In the genomic region with DNA sequence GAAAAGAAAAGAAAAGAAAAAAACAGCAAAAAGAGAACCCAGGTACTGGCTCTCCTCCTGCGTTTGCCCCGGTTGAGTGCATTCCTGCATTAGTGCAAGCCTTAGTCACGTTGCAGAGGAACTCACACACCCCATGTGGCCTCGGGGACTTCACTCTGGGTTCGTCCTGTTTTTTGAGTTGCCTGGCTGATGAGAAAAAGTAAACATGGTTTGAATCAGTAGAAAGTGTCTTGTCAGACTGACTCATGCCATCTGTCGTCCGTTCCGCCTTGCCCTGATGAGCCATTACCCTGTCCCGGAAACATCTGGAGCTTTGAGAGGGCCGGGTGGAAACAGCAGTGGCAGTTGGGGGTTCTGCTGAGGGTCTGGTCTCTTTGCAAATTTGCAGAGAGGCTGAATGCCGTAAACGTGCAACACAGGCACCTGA, we compare ENCODE assay signal across 1 cellular context.
A peak's percentile ranks its signal among the peaks of the same experiment; 100 is the strongest.
TF ChIP-seq lines count a peak whose summit lies in the region.

No MANE protein-coding gene starts in this region.

TF ChIP-seq in HepG2, 621 proteins besides CTCF, POLR2A, EP300 and RAD21 (continued from another document and continues in another):
- TF ChIP-seq, protein P1, sequence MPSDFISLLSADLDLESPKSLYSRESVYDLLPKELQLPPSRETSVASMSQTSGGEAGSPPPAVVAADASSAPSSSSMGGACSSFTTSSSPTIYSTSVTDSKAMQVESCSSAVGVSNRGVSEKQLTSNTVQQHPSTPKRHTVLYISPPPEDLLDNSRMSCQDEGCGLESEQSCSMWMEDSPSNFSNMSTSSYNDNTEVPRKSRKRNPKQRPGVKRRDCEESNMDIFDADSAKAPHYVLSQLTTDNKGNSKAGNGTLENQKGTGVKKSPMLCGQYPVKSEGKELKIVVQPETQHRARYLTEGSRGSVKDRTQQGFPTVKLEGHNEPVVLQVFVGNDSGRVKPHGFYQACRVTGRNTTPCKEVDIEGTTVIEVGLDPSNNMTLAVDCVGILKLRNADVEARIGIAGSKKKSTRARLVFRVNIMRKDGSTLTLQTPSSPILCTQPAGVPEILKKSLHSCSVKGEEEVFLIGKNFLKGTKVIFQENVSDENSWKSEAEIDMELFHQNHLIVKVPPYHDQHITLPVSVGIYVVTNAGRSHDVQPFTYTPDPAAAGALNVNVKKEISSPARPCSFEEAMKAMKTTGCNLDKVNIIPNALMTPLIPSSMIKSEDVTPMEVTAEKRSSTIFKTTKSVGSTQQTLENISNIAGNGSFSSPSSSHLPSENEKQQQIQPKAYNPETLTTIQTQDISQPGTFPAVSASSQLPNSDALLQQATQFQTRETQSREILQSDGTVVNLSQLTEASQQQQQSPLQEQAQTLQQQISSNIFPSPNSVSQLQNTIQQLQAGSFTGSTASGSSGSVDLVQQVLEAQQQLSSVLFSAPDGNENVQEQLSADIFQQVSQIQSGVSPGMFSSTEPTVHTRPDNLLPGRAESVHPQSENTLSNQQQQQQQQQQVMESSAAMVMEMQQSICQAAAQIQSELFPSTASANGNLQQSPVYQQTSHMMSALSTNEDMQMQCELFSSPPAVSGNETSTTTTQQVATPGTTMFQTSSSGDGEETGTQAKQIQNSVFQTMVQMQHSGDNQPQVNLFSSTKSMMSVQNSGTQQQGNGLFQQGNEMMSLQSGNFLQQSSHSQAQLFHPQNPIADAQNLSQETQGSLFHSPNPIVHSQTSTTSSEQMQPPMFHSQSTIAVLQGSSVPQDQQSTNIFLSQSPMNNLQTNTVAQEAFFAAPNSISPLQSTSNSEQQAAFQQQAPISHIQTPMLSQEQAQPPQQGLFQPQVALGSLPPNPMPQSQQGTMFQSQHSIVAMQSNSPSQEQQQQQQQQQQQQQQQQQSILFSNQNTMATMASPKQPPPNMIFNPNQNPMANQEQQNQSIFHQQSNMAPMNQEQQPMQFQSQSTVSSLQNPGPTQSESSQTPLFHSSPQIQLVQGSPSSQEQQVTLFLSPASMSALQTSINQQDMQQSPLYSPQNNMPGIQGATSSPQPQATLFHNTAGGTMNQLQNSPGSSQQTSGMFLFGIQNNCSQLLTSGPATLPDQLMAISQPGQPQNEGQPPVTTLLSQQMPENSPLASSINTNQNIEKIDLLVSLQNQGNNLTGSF (CRISPR knock-in tag; IDR thresholded peaks at IDR 0.05): no peak
- TF ChIP-seq HNF4A (CRISPR knock-in tag; IDR thresholded peaks at IDR 0.05) (no peak), ZFP36L1 (CRISPR knock-in tag; IDR thresholded peaks at IDR 0.05) (no peak), KLF6 (CRISPR knock-in tag; IDR thresholded peaks at IDR 0.05) (no peak), ZNF3 (CRISPR knock-in tag; IDR thresholded peaks at IDR 0.05) (no peak), ZNF382 (CRISPR knock-in tag; IDR thresholded peaks at IDR 0.05; ENCODE audit: borderline replicate concordance) (no peak), ZNF776 (CRISPR knock-in tag; IDR thresholded peaks at IDR 0.05) (no peak), KLF12 (CRISPR knock-in tag; IDR thresholded peaks at IDR 0.05; ENCODE audit: borderline replicate concordance) (no peak), KDM2A (CRISPR knock-in tag; IDR thresholded peaks at IDR 0.05; ENCODE audit: borderline replicate concordance, low read depth) (peak; percentile 34; the same call in 1 of the 2 replicates), RORA (CRISPR knock-in tag; IDR thresholded peaks at IDR 0.05) (no peak), ZNF124 (CRISPR knock-in tag; IDR thresholded peaks at IDR 0.05) (no peak), CHCHD3 (CRISPR knock-in tag; IDR thresholded peaks at IDR 0.05) (no peak), RNF2 (conservative IDR thresholded peaks at IDR 0.05; ENCODE audit: low read depth) (no peak), SMAD9 (CRISPR knock-in tag; IDR thresholded peaks at IDR 0.05) (no peak), ZNF749 (CRISPR knock-in tag; IDR thresholded peaks at IDR 0.05; ENCODE audit: borderline replicate concordance) (no peak), TCF12 (IDR thresholded peaks at IDR 0.05) (no peak), TCF12 (CRISPR knock-in tag; IDR thresholded peaks at IDR 0.05) (no peak), ZNF569 (CRISPR knock-in tag; IDR thresholded peaks at IDR 0.05; ENCODE audit: borderline replicate concordance) (no peak), SOX5 (CRISPR knock-in tag; IDR thresholded peaks at IDR 0.05; ENCODE audit: borderline replicate concordance) (peak; percentile 54; the same call in 1 of the 2 replicates), NR2F6 (IDR thresholded peaks at IDR 0.05) (no peak), NR2F6 (CRISPR knock-in tag; IDR thresholded peaks at IDR 0.05) (no peak), MED8 (CRISPR knock-in tag; IDR thresholded peaks at IDR 0.05; ENCODE audit: insufficient replicate concordance) (no peak), POLR2AphosphoS5 (IDR thresholded peaks at IDR 0.05; ENCODE audit: low read depth, low read length) (no peak), ZNF101 (CRISPR knock-in tag; IDR thresholded peaks at IDR 0.05; ENCODE audit: borderline replicate concordance, low read depth) (no peak), TARDBP (CRISPR knock-in tag; IDR thresholded peaks at IDR 0.05) (no peak), TSC22D2 (CRISPR knock-in tag; IDR thresholded peaks at IDR 0.05; ENCODE audit: borderline replicate concordance) (no peak), GZF1 (CRISPR knock-in tag; IDR thresholded peaks at IDR 0.05) (no peak), ZNF121 (CRISPR knock-in tag; IDR thresholded peaks at IDR 0.05) (no peak), MAF1 (CRISPR knock-in tag; IDR thresholded peaks at IDR 0.05; ENCODE audit: borderline replicate concordance) (no peak), ZNF883 (CRISPR knock-in tag; IDR thresholded peaks at IDR 0.05; ENCODE audit: not compliant biosample characterization) (no peak)
- TF ChIP-seq, protein P2, sequence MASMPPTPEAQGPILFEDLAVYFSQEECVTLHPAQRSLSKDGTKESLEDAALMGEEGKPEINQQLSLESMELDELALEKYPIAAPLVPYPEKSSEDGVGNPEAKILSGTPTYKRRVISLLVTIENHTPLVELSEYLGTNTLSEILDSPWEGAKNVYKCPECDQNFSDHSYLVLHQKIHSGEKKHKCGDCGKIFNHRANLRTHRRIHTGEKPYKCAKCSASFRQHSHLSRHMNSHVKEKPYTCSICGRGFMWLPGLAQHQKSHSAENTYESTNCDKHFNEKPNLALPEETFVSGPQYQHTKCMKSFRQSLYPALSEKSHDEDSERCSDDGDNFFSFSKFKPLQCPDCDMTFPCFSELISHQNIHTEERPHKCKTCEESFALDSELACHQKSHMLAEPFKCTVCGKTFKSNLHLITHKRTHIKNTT (CRISPR knock-in tag; IDR thresholded peaks at IDR 0.05): no peak
- TF ChIP-seq, protein P3, sequence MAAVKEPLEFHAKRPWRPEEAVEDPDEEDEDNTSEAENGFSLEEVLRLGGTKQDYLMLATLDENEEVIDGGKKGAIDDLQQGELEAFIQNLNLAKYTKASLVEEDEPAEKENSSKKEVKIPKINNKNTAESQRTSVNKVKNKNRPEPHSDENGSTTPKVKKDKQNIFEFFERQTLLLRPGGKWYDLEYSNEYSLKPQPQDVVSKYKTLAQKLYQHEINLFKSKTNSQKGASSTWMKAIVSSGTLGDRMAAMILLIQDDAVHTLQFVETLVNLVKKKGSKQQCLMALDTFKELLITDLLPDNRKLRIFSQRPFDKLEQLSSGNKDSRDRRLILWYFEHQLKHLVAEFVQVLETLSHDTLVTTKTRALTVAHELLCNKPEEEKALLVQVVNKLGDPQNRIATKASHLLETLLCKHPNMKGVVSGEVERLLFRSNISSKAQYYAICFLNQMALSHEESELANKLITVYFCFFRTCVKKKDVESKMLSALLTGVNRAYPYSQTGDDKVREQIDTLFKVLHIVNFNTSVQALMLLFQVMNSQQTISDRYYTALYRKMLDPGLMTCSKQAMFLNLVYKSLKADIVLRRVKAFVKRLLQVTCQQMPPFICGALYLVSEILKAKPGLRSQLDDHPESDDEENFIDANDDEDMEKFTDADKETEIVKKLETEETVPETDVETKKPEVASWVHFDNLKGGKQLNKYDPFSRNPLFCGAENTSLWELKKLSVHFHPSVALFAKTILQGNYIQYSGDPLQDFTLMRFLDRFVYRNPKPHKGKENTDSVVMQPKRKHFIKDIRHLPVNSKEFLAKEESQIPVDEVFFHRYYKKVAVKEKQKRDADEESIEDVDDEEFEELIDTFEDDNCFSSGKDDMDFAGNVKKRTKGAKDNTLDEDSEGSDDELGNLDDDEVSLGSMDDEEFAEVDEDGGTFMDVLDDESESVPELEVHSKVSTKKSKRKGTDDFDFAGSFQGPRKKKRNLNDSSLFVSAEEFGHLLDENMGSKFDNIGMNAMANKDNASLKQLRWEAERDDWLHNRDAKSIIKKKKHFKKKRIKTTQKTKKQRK (IDR thresholded peaks at IDR 0.05; ENCODE audit: low read length): no peak
- TF ChIP-seq, protein P4, sequence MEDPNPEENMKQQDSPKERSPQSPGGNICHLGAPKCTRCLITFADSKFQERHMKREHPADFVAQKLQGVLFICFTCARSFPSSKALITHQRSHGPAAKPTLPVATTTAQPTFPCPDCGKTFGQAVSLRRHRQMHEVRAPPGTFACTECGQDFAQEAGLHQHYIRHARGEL (CRISPR knock-in tag; IDR thresholded peaks at IDR 0.05): no peak
- TF ChIP-seq, protein P5, sequence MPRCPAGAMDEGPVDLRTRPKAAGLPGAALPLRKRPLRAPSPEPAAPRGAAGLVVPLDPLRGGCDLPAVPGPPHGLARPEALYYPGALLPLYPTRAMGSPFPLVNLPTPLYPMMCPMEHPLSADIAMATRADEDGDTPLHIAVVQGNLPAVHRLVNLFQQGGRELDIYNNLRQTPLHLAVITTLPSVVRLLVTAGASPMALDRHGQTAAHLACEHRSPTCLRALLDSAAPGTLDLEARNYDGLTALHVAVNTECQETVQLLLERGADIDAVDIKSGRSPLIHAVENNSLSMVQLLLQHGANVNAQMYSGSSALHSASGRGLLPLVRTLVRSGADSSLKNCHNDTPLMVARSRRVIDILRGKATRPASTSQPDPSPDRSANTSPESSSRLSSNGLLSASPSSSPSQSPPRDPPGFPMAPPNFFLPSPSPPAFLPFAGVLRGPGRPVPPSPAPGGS (CRISPR knock-in tag; IDR thresholded peaks at IDR 0.05): no peak
- TF ChIP-seq, protein P6, sequence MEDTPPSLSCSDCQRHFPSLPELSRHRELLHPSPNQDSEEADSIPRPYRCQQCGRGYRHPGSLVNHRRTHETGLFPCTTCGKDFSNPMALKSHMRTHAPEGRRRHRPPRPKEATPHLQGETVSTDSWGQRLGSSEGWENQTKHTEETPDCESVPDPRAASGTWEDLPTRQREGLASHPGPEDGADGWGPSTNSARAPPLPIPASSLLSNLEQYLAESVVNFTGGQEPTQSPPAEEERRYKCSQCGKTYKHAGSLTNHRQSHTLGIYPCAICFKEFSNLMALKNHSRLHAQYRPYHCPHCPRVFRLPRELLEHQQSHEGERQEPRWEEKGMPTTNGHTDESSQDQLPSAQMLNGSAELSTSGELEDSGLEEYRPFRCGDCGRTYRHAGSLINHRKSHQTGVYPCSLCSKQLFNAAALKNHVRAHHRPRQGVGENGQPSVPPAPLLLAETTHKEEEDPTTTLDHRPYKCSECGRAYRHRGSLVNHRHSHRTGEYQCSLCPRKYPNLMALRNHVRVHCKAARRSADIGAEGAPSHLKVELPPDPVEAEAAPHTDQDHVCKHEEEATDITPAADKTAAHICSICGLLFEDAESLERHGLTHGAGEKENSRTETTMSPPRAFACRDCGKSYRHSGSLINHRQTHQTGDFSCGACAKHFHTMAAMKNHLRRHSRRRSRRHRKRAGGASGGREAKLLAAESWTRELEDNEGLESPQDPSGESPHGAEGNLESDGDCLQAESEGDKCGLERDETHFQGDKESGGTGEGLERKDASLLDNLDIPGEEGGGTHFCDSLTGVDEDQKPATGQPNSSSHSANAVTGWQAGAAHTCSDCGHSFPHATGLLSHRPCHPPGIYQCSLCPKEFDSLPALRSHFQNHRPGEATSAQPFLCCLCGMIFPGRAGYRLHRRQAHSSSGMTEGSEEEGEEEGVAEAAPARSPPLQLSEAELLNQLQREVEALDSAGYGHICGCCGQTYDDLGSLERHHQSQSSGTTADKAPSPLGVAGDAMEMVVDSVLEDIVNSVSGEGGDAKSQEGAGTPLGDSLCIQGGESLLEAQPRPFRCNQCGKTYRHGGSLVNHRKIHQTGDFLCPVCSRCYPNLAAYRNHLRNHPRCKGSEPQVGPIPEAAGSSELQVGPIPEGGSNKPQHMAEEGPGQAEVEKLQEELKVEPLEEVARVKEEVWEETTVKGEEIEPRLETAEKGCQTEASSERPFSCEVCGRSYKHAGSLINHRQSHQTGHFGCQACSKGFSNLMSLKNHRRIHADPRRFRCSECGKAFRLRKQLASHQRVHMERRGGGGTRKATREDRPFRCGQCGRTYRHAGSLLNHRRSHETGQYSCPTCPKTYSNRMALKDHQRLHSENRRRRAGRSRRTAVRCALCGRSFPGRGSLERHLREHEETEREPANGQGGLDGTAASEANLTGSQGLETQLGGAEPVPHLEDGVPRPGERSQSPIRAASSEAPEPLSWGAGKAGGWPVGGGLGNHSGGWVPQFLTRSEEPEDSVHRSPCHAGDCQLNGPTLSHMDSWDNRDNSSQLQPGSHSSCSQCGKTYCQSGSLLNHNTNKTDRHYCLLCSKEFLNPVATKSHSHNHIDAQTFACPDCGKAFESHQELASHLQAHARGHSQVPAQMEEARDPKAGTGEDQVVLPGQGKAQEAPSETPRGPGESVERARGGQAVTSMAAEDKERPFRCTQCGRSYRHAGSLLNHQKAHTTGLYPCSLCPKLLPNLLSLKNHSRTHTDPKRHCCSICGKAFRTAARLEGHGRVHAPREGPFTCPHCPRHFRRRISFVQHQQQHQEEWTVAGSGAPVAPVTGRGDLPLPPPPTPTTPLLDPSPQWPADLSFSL (CRISPR knock-in tag; IDR thresholded peaks at IDR 0.05): no peak
- TF ChIP-seq, protein P7, sequence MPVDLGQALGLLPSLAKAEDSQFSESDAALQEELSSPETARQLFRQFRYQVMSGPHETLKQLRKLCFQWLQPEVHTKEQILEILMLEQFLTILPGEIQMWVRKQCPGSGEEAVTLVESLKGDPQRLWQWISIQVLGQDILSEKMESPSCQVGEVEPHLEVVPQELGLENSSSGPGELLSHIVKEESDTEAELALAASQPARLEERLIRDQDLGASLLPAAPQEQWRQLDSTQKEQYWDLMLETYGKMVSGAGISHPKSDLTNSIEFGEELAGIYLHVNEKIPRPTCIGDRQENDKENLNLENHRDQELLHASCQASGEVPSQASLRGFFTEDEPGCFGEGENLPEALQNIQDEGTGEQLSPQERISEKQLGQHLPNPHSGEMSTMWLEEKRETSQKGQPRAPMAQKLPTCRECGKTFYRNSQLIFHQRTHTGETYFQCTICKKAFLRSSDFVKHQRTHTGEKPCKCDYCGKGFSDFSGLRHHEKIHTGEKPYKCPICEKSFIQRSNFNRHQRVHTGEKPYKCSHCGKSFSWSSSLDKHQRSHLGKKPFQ (CRISPR knock-in tag; IDR thresholded peaks at IDR 0.05; ENCODE audit: insufficient replicate concordance): no peak
- TF ChIP-seq, protein P8, sequence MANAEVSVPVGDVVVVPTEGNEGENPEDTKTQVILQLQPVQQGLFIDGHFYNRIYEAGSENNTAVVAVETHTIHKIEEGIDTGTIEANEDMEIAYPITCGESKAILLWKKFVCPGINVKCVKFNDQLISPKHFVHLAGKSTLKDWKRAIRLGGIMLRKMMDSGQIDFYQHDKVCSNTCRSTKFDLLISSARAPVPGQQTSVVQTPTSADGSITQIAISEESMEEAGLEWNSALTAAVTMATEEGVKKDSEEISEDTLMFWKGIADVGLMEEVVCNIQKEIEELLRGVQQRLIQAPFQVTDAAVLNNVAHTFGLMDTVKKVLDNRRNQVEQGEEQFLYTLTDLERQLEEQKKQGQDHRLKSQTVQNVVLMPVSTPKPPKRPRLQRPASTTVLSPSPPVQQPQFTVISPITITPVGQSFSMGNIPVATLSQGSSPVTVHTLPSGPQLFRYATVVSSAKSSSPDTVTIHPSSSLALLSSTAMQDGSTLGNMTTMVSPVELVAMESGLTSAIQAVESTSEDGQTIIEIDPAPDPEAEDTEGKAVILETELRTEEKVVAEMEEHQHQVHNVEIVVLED (CRISPR knock-in tag; IDR thresholded peaks at IDR 0.05; ENCODE audit: borderline replicate concordance): no peak
